In genomic region chr1:64423526-64423925, GRCh38 we compare ENCODE assay signal across 37 cellular contexts.
"Had no signal": no experiment of that assay in that cellular context is flagged by ENCODE, and none has a peak within 500 bp of the region (broad histone marks: within the 10 kb centered on the region; RNA-seq: fewer than 3 reads in every experiment).

No MANE protein-coding gene starts in this region.

- H3K27ac Mint-ChIP-seq: activated CD4-positive, alpha-beta memory T cell treated with anti-CD3 and anti-CD28 coated beads, Interleukin-2, amount 10 ng/mL, durations not matched to agents 7 days and 5 days; activated CD4-positive, alpha-beta T cell treated with anti-CD3 and anti-CD28 coated beads for 36 hours; activated CD4-positive, alpha-beta T cell treated with anti-CD3 and anti-CD28 coated beads, Interleukin-2, amount 10 ng/mL, durations not matched to agents 7 days and 5 days; activated naive CD4-positive, alpha-beta T cell treated with anti-CD3 and anti-CD28 coated beads for 36 hours; activated naive CD4-positive, alpha-beta T cell treated with anti-CD3 and anti-CD28 coated beads, Interleukin-2, amount 50 U/mL, for 72 hours; activated naive CD8-positive, alpha-beta T cell treated with anti-CD3 and anti-CD28 coated beads for 36 hours; activated T-cell treated with anti-CD3 and anti-CD28 coated beads, Interleukin-2, amount 50 U/mL, for 72 hours; activated T-helper 1 cell treated with anti-CD3 and anti-CD28 coated beads, Interleukin-12 subunit alpha, Interleukin-12 subunit beta, Interleukin-2, Interleukin-4 antibody, amounts not matched to agents 30 ng/mL and 10 ng/mL and 1 ng/mL, durations not matched to agents 14 hours and 24 hours and 36 hours; activated T-helper 17 cell treated with anti-CD3 and anti-CD28 coated beads, Interleukin-2, amount 50 U/mL, for 72 hours; brain; T-helper 1 cell treated with Interleukin-12 subunit alpha and Interleukin-12 subunit beta and Interleukin-4 antibody, amounts not matched to agents 30 μg/mL and 1 μg/mL, for 36 hours; T-helper 2 cell treated with Interferon-gamma antibody and Interleukin-4, amounts not matched to agents 5 μg/mL and 100 μg/mL, for 36 hours; WTC11 had no signal

- H3K27me3 ChIP-seq: adrenal gland, ascending aorta, cardiac muscle cell had no signal

- H3K27me3 Mint-ChIP-seq: activated CD4-positive, alpha-beta T cell treated with anti-CD3 and anti-CD28 coated beads for 36 hours; activated naive CD8-positive, alpha-beta T cell treated with anti-CD3 and anti-CD28 coated beads for 36 hours; activated T-helper 17 cell treated with anti-CD3 and anti-CD28 coated beads, Interleukin-2, amount 50 U/mL, for 72 hours had no signal

- H3K4me1 ChIP-seq: ascending aorta had no signal

- ATAC-seq: activated CD4-positive, alpha-beta T cell treated with anti-CD3 and anti-CD28 coated beads for 36 hours; activated CD4-positive, CD25-positive, alpha-beta regulatory T cell treated with anti-CD3 and anti-CD28 coated beads, Interleukin-2, amount 50 U/mL, for 24 hours; activated naive CD4-positive, alpha-beta T cell treated with anti-CD3 and anti-CD28 coated beads, Interleukin-2, amount 50 U/mL, for 72 hours; activated T-cell treated with anti-CD3 and anti-CD28 coated beads, Interleukin-2, amount 50 U/mL, for 4 hours; activated T-cell treated with anti-CD3 and anti-CD28 coated beads, Interleukin-2, amount 50 U/mL, for 72 hours; activated T-helper 17 cell treated with anti-CD3 and anti-CD28 coated beads, Interleukin-2, amount 50 U/mL, for 72 hours; WTC11 had no signal

- H3K36me3 Mint-ChIP-seq: activated naive CD4-positive, alpha-beta T cell treated with anti-CD3 and anti-CD28 coated beads, Interleukin-2, amount 50 U/mL, for 72 hours; activated naive CD8-positive, alpha-beta T cell treated with anti-CD3 and anti-CD28 coated beads for 36 hours; brain; WTC11 had no signal

- H3K4me3 ChIP-seq: adrenal gland, ascending aorta, cardiac muscle cell had no signal

- DNase-seq: activated CD4-positive, alpha-beta memory T cell treated with anti-CD3 and anti-CD28 coated beads, Interleukin-2, amount 10 ng/mL, durations not matched to agents 7 days and 5 days; activated CD4-positive, alpha-beta T cell treated with anti-CD3 and anti-CD28 coated beads for 1 hour; activated CD4-positive, alpha-beta T cell treated with anti-CD3 and anti-CD28 coated beads for 36 hours; activated CD4-positive, alpha-beta T cell treated with anti-CD3 and anti-CD28 coated beads for 48 hours; activated CD4-positive, alpha-beta T cell treated with anti-CD3 and anti-CD28 coated beads, Interleukin-2, amount 10 ng/mL, durations not matched to agents 7 days and 5 days; activated CD4-positive, alpha-beta T cell treated with anti-CD3 and anti-CD28 coated beads, Interleukin-2, amount 50 U/mL, for 48 hours; activated CD4-positive, CD25-positive, alpha-beta regulatory T cell; activated CD8-positive, alpha-beta memory T cell treated with anti-CD3 and anti-CD28 coated beads, Interleukin-2, amount 50 U/mL, for 48 hours; activated effector memory CD4-positive, alpha-beta T cell treated with anti-CD3 and anti-CD28 coated beads, Interleukin-2, amount 50 U/mL, for 16 hours; activated gamma-delta T cell treated with Interleukin-2 at 50 U/mL for 16 hours; activated naive CD4-positive, alpha-beta T cell; activated naive CD4-positive, alpha-beta T cell treated with anti-CD3 and anti-CD28 coated beads for 36 hours; activated naive CD4-positive, alpha-beta T cell treated with anti-CD3 and anti-CD28 coated beads, Interleukin-2, amount 50 U/mL, for 16 hours; activated naive CD8-positive, alpha-beta T cell treated with anti-CD3 and anti-CD28 coated beads for 36 hours; activated T-cell treated with anti-CD3 and anti-CD28 coated beads, Interleukin-2, amount 50 U/mL, for 1 hour; activated T-cell treated with anti-CD3 and anti-CD28 coated beads, Interleukin-2, amount 50 U/mL, for 4 hours; activated T-cell treated with anti-CD3 and anti-CD28 coated beads, Interleukin-2, amount 50 U/mL, for 72 hours; adrenal gland; amygdala; anterior cingulate cortex; caudate nucleus; cerebellar nuclear complex; T-helper 1 cell; T-helper 2 cell; T-helper 9 cell; WERI-Rb-1 had no signal

- H3K9me3 Mint-ChIP-seq: activated CD4-positive, alpha-beta memory T cell treated with anti-CD3 and anti-CD28 coated beads, Interleukin-2, amount 10 ng/mL, durations not matched to agents 7 days and 5 days; activated CD4-positive, alpha-beta T cell treated with anti-CD3 and anti-CD28 coated beads, Interleukin-2, amount 10 ng/mL, durations not matched to agents 7 days and 5 days; activated naive CD4-positive, alpha-beta T cell treated with anti-CD3 and anti-CD28 coated beads for 36 hours; activated naive CD4-positive, alpha-beta T cell treated with anti-CD3 and anti-CD28 coated beads, Interleukin-2, amount 50 U/mL, for 72 hours; activated naive CD8-positive, alpha-beta T cell treated with anti-CD3 and anti-CD28 coated beads for 36 hours; activated T-cell treated with anti-CD3 and anti-CD28 coated beads, Interleukin-2, amount 50 U/mL, for 4 hours; activated T-cell treated with anti-CD3 and anti-CD28 coated beads, Interleukin-2, amount 50 U/mL, for 72 hours; activated T-helper 1 cell treated with anti-CD3 and anti-CD28 coated beads, Interleukin-12 subunit alpha, Interleukin-12 subunit beta, Interleukin-2, Interleukin-4 antibody, amounts not matched to agents 30 ng/mL and 10 ng/mL and 1 ng/mL, durations not matched to agents 14 hours and 24 hours and 36 hours; activated T-helper 17 cell treated with anti-CD3 and anti-CD28 coated beads, Interleukin-2, amount 50 U/mL, for 72 hours; brain; central memory CD8-positive, alpha-beta T cell; T-helper 1 cell treated with Interleukin-12 subunit alpha and Interleukin-12 subunit beta and Interleukin-4 antibody, amounts not matched to agents 30 μg/mL and 1 μg/mL, for 36 hours; T-helper 2 cell treated with Interferon-gamma antibody and Interleukin-4, amounts not matched to agents 5 μg/mL and 100 μg/mL, for 36 hours had no signal

- H3K4me1 Mint-ChIP-seq: activated CD4-positive, alpha-beta memory T cell treated with anti-CD3 and anti-CD28 coated beads, Interleukin-2, amount 10 ng/mL, durations not matched to agents 7 days and 5 days; activated CD4-positive, alpha-beta T cell treated with anti-CD3 and anti-CD28 coated beads, Interleukin-2, amount 10 ng/mL, durations not matched to agents 7 days and 5 days; activated naive CD8-positive, alpha-beta T cell treated with anti-CD3 and anti-CD28 coated beads for 36 hours; activated T-helper 17 cell treated with anti-CD3 and anti-CD28 coated beads, Interleukin-2, amount 50 U/mL, for 72 hours; brain; central memory CD8-positive, alpha-beta T cell; WTC11 had no signal

- H3K27ac ChIP-seq: adrenal gland, ascending aorta, cardiac muscle cell, WERI-Rb-1 had no signal

- H3K9me3 ChIP-seq: adrenal gland, ascending aorta had no signal

- H3K36me3 ChIP-seq: adrenal gland, ascending aorta, cardiac muscle cell, WERI-Rb-1 had no signal

- H3K4me3 Mint-ChIP-seq: activated CD4-positive, alpha-beta memory T cell treated with anti-CD3 and anti-CD28 coated beads, Interleukin-2, amount 10 ng/mL, durations not matched to agents 7 days and 5 days; activated CD4-positive, alpha-beta T cell treated with anti-CD3 and anti-CD28 coated beads for 36 hours; activated CD4-positive, alpha-beta T cell treated with anti-CD3 and anti-CD28 coated beads, Interleukin-2, amount 10 ng/mL, durations not matched to agents 7 days and 5 days; activated naive CD4-positive, alpha-beta T cell treated with anti-CD3 and anti-CD28 coated beads for 36 hours; activated naive CD8-positive, alpha-beta T cell treated with anti-CD3 and anti-CD28 coated beads for 36 hours; activated T-cell treated with anti-CD3 and anti-CD28 coated beads, Interleukin-2, amount 50 U/mL, for 4 hours; activated T-cell treated with anti-CD3 and anti-CD28 coated beads, Interleukin-2, amount 50 U/mL, for 72 hours; activated T-helper 1 cell treated with anti-CD3 and anti-CD28 coated beads, Interleukin-12 subunit alpha, Interleukin-12 subunit beta, Interleukin-2, Interleukin-4 antibody, amounts not matched to agents 30 ng/mL and 10 ng/mL and 1 ng/mL, durations not matched to agents 14 hours and 24 hours and 36 hours; activated T-helper 17 cell treated with anti-CD3 and anti-CD28 coated beads, Interleukin-2, amount 50 U/mL, for 72 hours; brain; central memory CD8-positive, alpha-beta T cell; T-helper 1 cell treated with Interleukin-12 subunit alpha and Interleukin-12 subunit beta and Interleukin-4 antibody, amounts not matched to agents 30 μg/mL and 1 μg/mL, for 36 hours; T-helper 2 cell treated with Interferon-gamma antibody and Interleukin-4, amounts not matched to agents 5 μg/mL and 100 μg/mL, for 36 hours; WTC11 had no signal
